8 cellular contexts compared by ENCODE assay signal in the genomic region with DNA sequence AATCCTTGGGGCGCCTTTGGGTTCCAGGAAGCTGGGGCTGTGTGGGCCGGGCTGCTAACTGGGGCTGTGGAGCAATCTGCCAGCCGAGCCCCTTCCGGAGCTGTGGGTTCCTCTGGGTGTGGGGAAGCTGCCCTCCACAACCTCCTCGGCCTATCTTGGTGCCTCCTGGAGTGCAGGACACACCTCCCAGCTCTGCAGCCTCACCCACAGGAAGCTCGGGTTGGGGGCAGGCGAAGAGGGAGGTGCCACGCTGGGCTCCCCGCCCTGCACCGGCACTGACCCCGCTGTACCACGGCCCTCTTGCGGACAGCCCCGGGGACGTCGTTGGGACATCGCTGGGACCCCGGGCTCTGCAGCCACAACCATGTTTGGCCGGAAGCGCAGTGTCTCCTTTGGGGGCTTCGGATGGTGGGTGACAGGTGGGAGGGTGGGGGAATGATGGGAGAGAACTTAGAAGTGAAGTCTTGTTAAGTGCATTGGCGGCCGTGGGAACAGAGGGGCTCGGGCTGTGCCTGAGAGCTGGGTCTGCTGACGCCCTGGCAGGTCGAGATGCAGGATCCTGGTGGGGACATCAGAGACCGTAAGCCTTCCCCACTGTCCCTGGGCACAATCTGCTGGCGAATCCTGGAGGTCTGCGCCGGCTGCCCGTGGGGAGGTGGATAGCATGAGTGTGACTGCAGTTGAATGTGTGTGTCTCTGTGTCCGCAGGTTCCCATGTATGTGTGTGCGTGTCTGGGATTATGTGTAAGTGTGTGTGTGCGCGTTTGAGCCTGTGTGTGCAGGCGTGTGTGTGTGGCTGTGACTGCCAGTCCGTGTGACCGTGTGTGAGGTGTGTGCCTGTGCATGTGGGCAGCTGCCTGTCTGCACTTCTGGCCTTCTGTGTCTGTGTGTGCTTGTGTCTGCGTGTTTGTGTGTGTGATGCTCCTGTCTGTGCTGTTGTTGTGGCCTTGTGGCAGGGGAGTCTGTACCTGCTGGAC. TPM values are rescaled to one million over a fixed set of nuclear protein-coding genes. Genes with fewer than 3 reads are reported as not detected.
A peak's percentile ranks its signal among the peaks of the same experiment; 100 is the strongest.
DNase-seq lines count a peak whose midpoint lies in the region; ATAC-seq, FAIRE-seq and TF ChIP-seq lines count a peak whose summit lies in the region.

A gene (plus strand): TSS at position 275 of the 977 bp plus-strand sequence. CDS start 90 bp downstream, at position 365.

- TF ChIP-seq CTCF in A549 (IDR thresholded peaks at IDR 0.05) (no peak), PC-3 (conservative IDR thresholded peaks at IDR 0.05; ENCODE audit: low read depth, low read length) (no peak)

- whole genome bisulfite sequencing in A549 (ENCODE audit: missing lambda C conversion rate), result 65% methylated on average over 39 of the region's 39 CpGs

- H3F3A ChIP-seq in PC-3 (ENCODE audit: low read length, unreplicated experiment), result no peaks in the 10 kb centered on the region

- H3K27me3 ChIP-seq in PC-3 (ENCODE audit: low read length), result no peaks in the 10 kb centered on the region

- no peak within 1 kb of the TSS for H3K4me3 ChIP-seq in A549
- H3K4me3 ChIP-seq in PC-3 (ENCODE audit: low read length), result no peak within 1 kb of the TSS

- H3K4me2 ChIP-seq in A549 (peak within 1 kb of the TSS; percentile 57), PC-3 (ENCODE audit: low read length) (no peak within 1 kb of the TSS)

- no peak within 1 kb of the TSS for H2AFZ ChIP-seq in PC-3 (ENCODE audit: low read length)

- no peaks in the 10 kb centered on the region for H3K36me3 ChIP-seq in PC-3 (ENCODE audit: low read depth, low read length)

- no peak for TF ChIP-seq RAD21 in A549 (conservative IDR thresholded peaks at IDR 0.05 in 1 of 2, IDR thresholded peaks at IDR 0.05 in 1 of 2)

- CTCF ChIA-PET in A549 (lab: Yijun Ruan, JAX), result interaction anchor here (1.2 to 8.1 kb wide), 4 partner anchors 9 to 216 kb away, joined by 4 to 50 read pairs (median 8); no protein-coding TSS in a partner anchor
- CTCF ChIA-PET in PC-3 (lab: Charles Lee), result no interaction called here

- no peak for TF ChIP-seq EP300 in A549 (IDR thresholded peaks at IDR 0.05)

- FAIRE-seq in A549 (lab: Jason Lieb, UNC), result no peak
- FAIRE-seq in H54 (lab: Jason Lieb, UNC), result no peak

- H3K27ac ChIP-seq in A549 (peak within 1 kb of the TSS in 1 of 2 experiments; percentile 37; a peak in 2 of 6 replicates), PC-3 (ENCODE audit: low read length) (no peak within 1 kb of the TSS)

- H3K4me1 ChIP-seq in A549, result 0 out of 3 replicates have a peak, but pooled peaks cover 6% of the 10 kb centered on the region
- no peaks in the 10 kb centered on the region for H3K4me1 ChIP-seq in PC-3 (ENCODE audit: insufficient read depth, low read length)

- intact Hi-C loops in PC-3 (cut with micrococcal nuclease), result no loop called here
- intact Hi-C loops in left colon (cut with DNase I, micrococcal nuclease), result no loop called here

- H3K79me2 ChIP-seq in PC-3 (ENCODE audit: low read length), result no peaks in the 10 kb centered on the region

- no peaks in the 10 kb centered on the region for H3K9me2 ChIP-seq in PC-3 (replicated peaks; ENCODE audit: low read length)

- TF ChIP-seq POLR2A in A549 (IDR thresholded peaks at IDR 0.05; ENCODE audit: low read length), result no peak
- no peak for TF ChIP-seq POLR2A in H54 (IDR thresholded peaks at IDR 0.05; ENCODE audit: low read depth, low read length)

- no peak for DNase-seq in A549 (ENCODE audit: low read depth in 1 of 2, low spot score in 1 of 2)
- no peak for DNase-seq in PC-3
- peak; percentile 77 for DNase-seq in activated effector memory CD4-positive, alpha-beta T cell treated with Interleukin-2 at 50 U/mL for 16 hours
- peak; percentile 79 to 90 for DNase-seq in left colon
- peak; percentile 32 for DNase-seq in stimulated activated CD8-positive, alpha-beta memory T cell treated with anti-CD3 and anti-CD28 coated beads, Interleukin-15, amount 100 ng/mL, for 1 hour (ENCODE audit: low read depth)
- no peak for DNase-seq in H54 (ENCODE audit: insufficient read length, low spot score)

- H4K20me1 ChIP-seq in PC-3 (ENCODE audit: low read length), result no peaks in the 10 kb centered on the region

- H3K9ac ChIP-seq in PC-3 (ENCODE audit: low read length), result no peak within 1 kb of the TSS

- ATAC-seq in A549 (peak; percentile 20 to 62; a peak in 3 of 6 replicates), PC-3 (no peak), left colon (peak; percentile 78), GM18909 (IDR thresholded peaks at IDR 0.05; ENCODE audit: poor library complexity, unreplicated experiment) (no peak), HG02938 (IDR thresholded peaks at IDR 0.05; ENCODE audit: unreplicated experiment) (no peak)

- H3K9me3 ChIP-seq in A549, result no peaks in the 10 kb centered on the region
- H3K9me3 ChIP-seq in PC-3 (ENCODE audit: low read length), result no peaks in the 10 kb centered on the region

- POLR2A ChIA-PET in A549 (lab: Yijun Ruan, JAX) (interaction anchor here (0.6 kb wide), 2 partner anchors 23 to 24 kb away, joined by 3 to 4 read pairs; no protein-coding TSS in a partner anchor), PC-3 (lab: Charles Lee; ENCODE audit: unreplicated experiment) (no interaction called here)

- no TSS peak for BruUV-seq in PC-3 (replicated peaks; lab: Mats Ljungman, UMichigan)

TF ChIP-seq in A549, 52 proteins besides CTCF, POLR2A, EP300 and RAD21:
- TF ChIP-seq, protein P1, sequence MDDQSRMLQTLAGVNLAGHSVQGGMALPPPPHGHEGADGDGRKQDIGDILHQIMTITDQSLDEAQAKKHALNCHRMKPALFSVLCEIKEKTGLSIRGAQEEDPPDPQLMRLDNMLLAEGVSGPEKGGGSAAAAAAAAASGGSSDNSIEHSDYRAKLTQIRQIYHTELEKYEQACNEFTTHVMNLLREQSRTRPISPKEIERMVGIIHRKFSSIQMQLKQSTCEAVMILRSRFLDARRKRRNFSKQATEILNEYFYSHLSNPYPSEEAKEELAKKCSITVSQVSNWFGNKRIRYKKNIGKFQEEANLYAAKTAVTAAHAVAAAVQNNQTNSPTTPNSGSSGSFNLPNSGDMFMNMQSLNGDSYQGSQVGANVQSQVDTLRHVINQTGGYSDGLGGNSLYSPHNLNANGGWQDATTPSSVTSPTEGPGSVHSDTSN (IDR thresholded peaks at IDR 0.05), result no peak
- TF ChIP-seq JUN (IDR thresholded peaks at IDR 0.05) (no peak), JUNB (IDR thresholded peaks at IDR 0.05) (no peak), RARB (CRISPR knock-in tag; IDR thresholded peaks at IDR 0.05) (no peak), RNF2 (IDR thresholded peaks at IDR 0.05; ENCODE audit: borderline replicate concordance, low read depth) (no peak)
- TF ChIP-seq, protein P2, sequence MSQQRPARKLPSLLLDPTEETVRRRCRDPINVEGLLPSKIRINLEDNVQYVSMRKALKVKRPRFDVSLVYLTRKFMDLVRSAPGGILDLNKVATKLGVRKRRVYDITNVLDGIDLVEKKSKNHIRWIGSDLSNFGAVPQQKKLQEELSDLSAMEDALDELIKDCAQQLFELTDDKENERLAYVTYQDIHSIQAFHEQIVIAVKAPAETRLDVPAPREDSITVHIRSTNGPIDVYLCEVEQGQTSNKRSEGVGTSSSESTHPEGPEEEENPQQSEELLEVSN (IDR thresholded peaks at IDR 0.05; ENCODE audit: borderline replicate concordance, low read depth), result no peak
- TF ChIP-seq, protein P3, sequence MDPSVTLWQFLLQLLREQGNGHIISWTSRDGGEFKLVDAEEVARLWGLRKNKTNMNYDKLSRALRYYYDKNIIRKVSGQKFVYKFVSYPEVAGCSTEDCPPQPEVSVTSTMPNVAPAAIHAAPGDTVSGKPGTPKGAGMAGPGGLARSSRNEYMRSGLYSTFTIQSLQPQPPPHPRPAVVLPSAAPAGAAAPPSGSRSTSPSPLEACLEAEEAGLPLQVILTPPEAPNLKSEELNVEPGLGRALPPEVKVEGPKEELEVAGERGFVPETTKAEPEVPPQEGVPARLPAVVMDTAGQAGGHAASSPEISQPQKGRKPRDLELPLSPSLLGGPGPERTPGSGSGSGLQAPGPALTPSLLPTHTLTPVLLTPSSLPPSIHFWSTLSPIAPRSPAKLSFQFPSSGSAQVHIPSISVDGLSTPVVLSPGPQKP (IDR thresholded peaks at IDR 0.05; ENCODE audit: low read depth, low read length), result no peak

RNA-seq across cellular contexts. Expression of the gene that starts here (rescaled TPM):
- polyA plus RNA-seq in A549 (2011; rRNA removed), result 20.8 and 26.0 TPM in 2 replicates
- 11.1 and 14.6 TPM in 2 replicates for polyA plus RNA-seq in A549 (2012; cell fraction: cytosol; rRNA removed)
- polyA plus RNA-seq in A549 (2012; cell fraction: nucleus; rRNA removed), result 48.9 and 50.0 TPM in 2 replicates
- 7.0 to 10.4 TPM (median 8.3 TPM) in 3 replicates for polyA plus RNA-seq in A549 (2017; fragmentation: RNase III; extraction: RNeasy Plus Mini Kit Qiagen cat#74134 plus additional on column Dnase treatment)
- polyA minus RNA-seq in A549 (2011; rRNA and poly(A)+ RNA removed), result 25.0 and 25.4 TPM in 2 replicates
- 14.5 and 26.0 TPM in 2 replicates for total RNA-seq in PC-3 (2014; rRNA removed)
- 10 to 100 TPM; 40.8 to 55.2 TPM for total RNA-seq in left colon

Comparison
In these comparisons a context has a peak if more than half of its experiments do, and no peak if none do; other contexts are left out.
1. ATAC-seq: peak in A549 (2 of 2) and left colon (single experiment); none in PC-3 (single experiment), GM18909 (single experiment) and HG02938 (single experiment).
2. DNase-seq: peak in activated effector memory CD4-positive, alpha-beta T cell treated with Interleukin-2 at 50 U/mL for 16 hours (single experiment), left colon (2 of 2) and stimulated activated CD8-positive, alpha-beta memory T cell treated with anti-CD3 and anti-CD28 coated beads, Interleukin-15, amount 100 ng/mL, for 1 hour (single experiment); none in A549 (0 of 2), PC-3 (single experiment) and H54 (single experiment).